17 cellular contexts compared by ENCODE assay signal in the genomic region with DNA sequence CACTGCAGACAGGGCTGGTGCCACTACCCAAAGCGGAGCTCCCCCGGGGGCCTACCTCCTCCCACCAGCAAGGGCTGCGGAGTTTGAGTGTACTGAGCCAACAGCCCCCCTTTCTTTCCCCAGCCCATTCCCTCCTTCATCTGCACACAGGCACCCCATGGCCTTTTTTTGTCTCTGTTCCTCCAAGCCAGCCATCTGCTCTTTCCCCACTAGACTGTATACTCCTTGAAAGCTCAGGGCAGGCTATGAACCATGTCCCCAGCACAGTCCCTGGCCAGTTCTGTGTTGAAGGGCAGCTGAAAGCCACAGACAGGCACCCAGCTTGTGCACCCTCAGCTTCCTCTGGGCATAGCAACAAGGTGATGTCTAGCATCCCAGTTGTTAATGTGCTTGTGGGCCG.
"Had no signal": no experiment of that assay in that cellular context is flagged by ENCODE, and none has a peak within 500 bp of the region (broad histone marks: within the 10 kb centered on the region; RNA-seq: fewer than 3 reads in every experiment).

No MANE protein-coding gene starts in this region.

- H3K27me3 Mint-ChIP-seq: activated naive CD4-positive, alpha-beta T cell treated with anti-CD3 and anti-CD28 coated beads, Interleukin-2, amount 50 U/mL, for 24 hours; stimulated activated naive B cell treated with anti-CD40 and anti-IgM and Interleukin-4, amounts not matched to agents 10 μg/mL and 1 μg/mL and 100 μg/mL, for 72 hours; T-cell had no signal

- ATAC-seq: stimulated activated naive B cell treated with anti-CD40 and anti-IgM and Interleukin-4, amounts not matched to agents 10 μg/mL and 1 μg/mL and 100 μg/mL, for 72 hours; T-cell had no signal

- H3K27me3 ChIP-seq: adrenal gland, neutrophil, tibial artery, vagina had no signal

- H3K4me1 Mint-ChIP-seq: activated naive CD4-positive, alpha-beta T cell treated with anti-CD3 and anti-CD28 coated beads, Interleukin-2, amount 50 U/mL, for 24 hours; T-cell had no signal

- H3K36me3 Mint-ChIP-seq: activated naive CD4-positive, alpha-beta T cell treated with anti-CD3 and anti-CD28 coated beads, Interleukin-2, amount 50 U/mL, for 24 hours had no signal

- H3K4me1 ChIP-seq: parathyroid adenoma had no signal

- H3K27ac ChIP-seq: adrenal gland, neutrophil, parathyroid adenoma, tibial artery, vagina, VCaP had no signal

- H3K9me3 ChIP-seq: adrenal gland, neutrophil, tibial artery, vagina had no signal

- DNase-seq: activated CD4-positive, alpha-beta T cell treated with anti-CD3 and anti-CD28 coated beads, Interleukin-2, amount 50 U/mL, for 48 hours; adrenal gland; central memory CD4-positive, alpha-beta T cell; effector CD8-positive, alpha-beta T cell; foreskin fibroblast; midbrain; stimulated activated CD4-positive, alpha-beta T cell treated with anti-CD3 and anti-CD28 coated beads, Interleukin-2, amount 100 ng/mL, for 48 hours; stimulated activated naive B cell treated with anti-CD40 and anti-IgM and Interleukin-4, amounts not matched to agents 10 μg/mL and 1 μg/mL and 100 μg/mL, for 72 hours; T-cell; T1000; tibial artery had no signal

- H3K4me3 Mint-ChIP-seq: activated naive CD4-positive, alpha-beta T cell treated with anti-CD3 and anti-CD28 coated beads, Interleukin-2, amount 50 U/mL, for 24 hours; stimulated activated naive B cell treated with anti-CD40 and anti-IgM and Interleukin-4, amounts not matched to agents 10 μg/mL and 1 μg/mL and 100 μg/mL, for 72 hours; T-cell had no signal

- H3K9me3 Mint-ChIP-seq: activated naive CD4-positive, alpha-beta T cell treated with anti-CD3 and anti-CD28 coated beads, Interleukin-2, amount 50 U/mL, for 24 hours; stimulated activated naive B cell treated with anti-CD40 and anti-IgM and Interleukin-4, amounts not matched to agents 10 μg/mL and 1 μg/mL and 100 μg/mL, for 72 hours; T-cell had no signal

- H3K4me3 ChIP-seq: adrenal gland, lung, tibial artery, vagina had no signal

- H2AFZ ChIP-seq: parathyroid adenoma had no signal

- H3K9ac ChIP-seq: parathyroid adenoma had no signal

- H3K27ac Mint-ChIP-seq: activated naive CD4-positive, alpha-beta T cell treated with anti-CD3 and anti-CD28 coated beads, Interleukin-2, amount 50 U/mL, for 24 hours; stimulated activated naive B cell treated with anti-CD40 and anti-IgM and Interleukin-4, amounts not matched to agents 10 μg/mL and 1 μg/mL and 100 μg/mL, for 72 hours; T-cell had no signal
